4 cellular contexts compared by ENCODE assay signal in the genomic region with DNA sequence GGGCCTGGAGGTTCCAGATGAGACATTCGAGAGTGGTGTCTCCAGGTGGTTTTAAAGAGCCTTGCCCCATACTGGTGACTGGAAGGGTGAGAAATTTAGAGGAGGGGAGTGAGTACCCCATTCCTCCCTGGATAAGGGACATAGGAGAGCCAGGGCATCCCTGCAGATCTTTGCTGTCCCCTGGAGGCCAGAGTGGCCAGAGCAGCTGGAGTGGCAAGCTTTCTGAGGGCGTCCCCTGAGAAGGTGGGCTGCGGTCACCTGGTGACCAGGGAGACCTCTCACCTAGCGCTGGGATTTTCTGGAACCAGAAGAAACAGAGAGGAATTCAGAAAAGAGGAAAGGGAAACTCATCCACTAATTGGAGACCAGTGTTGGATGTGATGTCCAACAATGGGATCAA.
A peak's percentile ranks its signal among the peaks of the same experiment; 100 is the strongest.
DNase-seq lines count a peak whose midpoint lies in the region; ATAC-seq and TF ChIP-seq lines count a peak whose summit lies in the region.
"Not testable (repeated sequence)": the region's sequence is repeated elsewhere in the genome, so short reads cannot be mapped to it uniquely, and the experiment has no call there.

No MANE protein-coding gene starts in this region.

- not testable (repeated sequence) for H3K4me1 Mint-ChIP-seq in H9, WTC11, endodermal cell

- H3K4ac ChIP-seq in H9 (ENCODE audit: low read depth, low read length), result not testable (repeated sequence)

- not testable (repeated sequence) for H3K27ac ChIP-seq in H9 (ENCODE audit: insufficient read length, low read depth, low read length); endodermal cell (ENCODE audit: low read depth, low read length)

- not testable (repeated sequence) for H3T11ph ChIP-seq in H9 (ENCODE audit: low read length)

- H3K9me3 ChIP-seq in H9 (ENCODE audit: control insufficient read depth, low read depth, low read length); endodermal cell (ENCODE audit: control insufficient read depth, low read length): not testable (repeated sequence)

- not testable (repeated sequence) for H3K27ac Mint-ChIP-seq in H9, WTC11, endodermal cell

- H2AK5ac ChIP-seq in H9 (ENCODE audit: insufficient read length, low read length), result not testable (repeated sequence)

- H2BK5ac ChIP-seq in H9 (ENCODE audit: insufficient read length, low read length), result not testable (repeated sequence)

- H2BK12ac ChIP-seq in H9 (ENCODE audit: insufficient read length, low read depth, low read length), result not testable (repeated sequence)

- DNase-seq in DMS53 (lab: John Stamatoyannopoulos, UW), result peak; percentile 10
- peak; percentile 31 for DNase-seq in H9
- peak; percentile 20 for DNase-seq in WTC11 (ENCODE audit: low spot score)
- DNase-seq in endodermal cell, result peak; percentile 57

- H3K36me3 ChIP-seq in endodermal cell (ENCODE audit: control insufficient read depth, insufficient read depth, low read length), result not testable (repeated sequence)

- not testable (repeated sequence) for H3K27me3 ChIP-seq in H9 (ENCODE audit: insufficient read depth, low read length); endodermal cell (ENCODE audit: control insufficient read depth, insufficient read depth, low read length, poor library complexity, severe bottlenecking)

- H3K79me1 ChIP-seq in H9 (ENCODE audit: insufficient read depth, low read depth, low read length, poor library complexity, severe bottlenecking), result not testable (repeated sequence)

- H3K23ac ChIP-seq in H9 (ENCODE audit: insufficient read length, low read depth, low read length), result not testable (repeated sequence)

- not testable (repeated sequence) for H4K5ac ChIP-seq in H9 (ENCODE audit: insufficient read length, low read depth, low read length)

- not testable (repeated sequence) for H4K8ac ChIP-seq in H9 (replicated peaks; ENCODE audit: insufficient read length, low read depth, low read length)

- not testable (repeated sequence) for H3K23me2 ChIP-seq in H9 (ENCODE audit: insufficient read length, low read depth, low read length, poor library complexity, severe bottlenecking)

- not testable (repeated sequence) for H3K4me1 ChIP-seq in H9 (ENCODE audit: insufficient read depth, low read length); endodermal cell (ENCODE audit: control insufficient read depth, insufficient read depth, low read length)

- POLR2A ChIA-PET in WTC11 (lab: Charles Lee), result not testable (repeated sequence)

- peak; percentile 41; the same call in 2 of the 3 replicates for TF ChIP-seq CTCF in H9 (conservative IDR thresholded peaks at IDR 0.05)
- TF ChIP-seq CTCF in WTC11 (IDR thresholded peaks at IDR 0.05), result not testable (repeated sequence)
- TF ChIP-seq CTCF in endodermal cell (conservative IDR thresholded peaks at IDR 0.05), result peak; percentile 60

- H3K18ac ChIP-seq in H9 (ENCODE audit: insufficient read length, low read depth, low read length), result not testable (repeated sequence)

- not testable (repeated sequence) for H3K4me2 ChIP-seq in H9 (ENCODE audit: insufficient read depth, insufficient read length, low read length)

- not testable (repeated sequence) for H3K9ac ChIP-seq in H9 (ENCODE audit: extremely low read depth, insufficient read length, low read length); endodermal cell (ENCODE audit: extremely low read depth, low read length, poor library complexity, severe bottlenecking)

- H3K79me2 ChIP-seq in H9 (ENCODE audit: insufficient read depth, low read length), result not testable (repeated sequence)

- not testable (repeated sequence) for H4K20me1 ChIP-seq in H9 (ENCODE audit: control insufficient read depth, insufficient read depth, insufficient read length)

- ATAC-seq in WTC11, result peak; percentile 75

- H3K14ac ChIP-seq in H9 (ENCODE audit: insufficient read depth, low read length), result not testable (repeated sequence)

- H3K4me3 Mint-ChIP-seq in H9, WTC11, endodermal cell: not testable (repeated sequence)

- H2AFZ ChIP-seq in H9 (ENCODE audit: low read length), result not testable (repeated sequence)

- not testable (repeated sequence) for H4K91ac ChIP-seq in H9 (ENCODE audit: insufficient read length, low read depth, low read length)

- H2BK15ac ChIP-seq in H9 (ENCODE audit: low read depth, low read length), result not testable (repeated sequence)

- H3K4me3 ChIP-seq in endodermal cell (ENCODE audit: low read length), result not testable (repeated sequence)

- not testable (repeated sequence) for H3K27me3 Mint-ChIP-seq in H9 (ENCODE audit: low read depth); WTC11 (ENCODE audit: low read depth); endodermal cell (ENCODE audit: insufficient read depth)

- peaks cover 5 to 23% of the 10 kb centered on the region in 2 experiments for H3K9me3 Mint-ChIP-seq in H9
- H3K9me3 Mint-ChIP-seq in WTC11, endodermal cell: not testable (repeated sequence)

- H2BK20ac ChIP-seq in H9 (ENCODE audit: low read depth, low read length, poor library complexity, severe bottlenecking), result not testable (repeated sequence)

- CTCF ChIA-PET in WTC11 (lab: Charles Lee), result not testable (repeated sequence)

- peaks cover 9 to 21% (median 17%) of the 10 kb centered on the region in 3 experiments; a peak in 6 of 7 replicates for H3K36me3 Mint-ChIP-seq in H9 (ENCODE audit: insufficient read depth in 1 of 3, low read depth in 3 of 3)
- H3K36me3 Mint-ChIP-seq in WTC11; endodermal cell (ENCODE audit: low read depth): not testable (repeated sequence)

- no CpG with 5 or more reads among the region's 4 CpGs for WGBS in H9 (ENCODE audit: extremely low coverage, insufficient read length, low lambda C conversion rate)
- 80% methylated on average over 1 of the region's 4 CpGs; no CpG with 5 or more reads in 1 of the 2 experiments for WGBS in endodermal cell (ENCODE audit: insufficient coverage in 1 of 2, insufficient read length in 1 of 2), 2 experiments

- not testable (repeated sequence) for H3K56ac ChIP-seq in H9 (ENCODE audit: insufficient read length, low read depth, low read length)

- not testable (repeated sequence) for H2BK120ac ChIP-seq in H9 (ENCODE audit: low read depth, low read length, poor library complexity, severe bottlenecking)
